Comparison of ENCODE assay signal across 8 cellular contexts in genomic region chr22:50185384-50186087, GRCh38. TPM values are rescaled to one million over a fixed set of nuclear protein-coding genes. Genes with fewer than 3 reads are reported as not detected.
DNase-seq lines count a peak whose midpoint lies in the region; ATAC-seq and TF ChIP-seq lines count a peak whose summit lies in the region.

TRABD (plus strand) TSS chr22:50185913; CDS start chr22:50193061, 7,148 bp downstream.

- H3K4me1 Mint-ChIP-seq in activated CD4-positive, alpha-beta memory T cell treated with anti-CD3 and anti-CD28 coated beads for 36 hours (ENCODE audit: low read depth): peaks cover 28% of the 10 kb centered on the region

- H3K4me3 Mint-ChIP-seq in activated CD4-positive, alpha-beta memory T cell treated with anti-CD3 and anti-CD28 coated beads for 36 hours: peak within 1 kb of the TSS; percentile 88

- no peaks in the 10 kb centered on the region for H3K27me3 ChIP-seq in liver (ENCODE audit: control insufficient read depth in 4 of 4, insufficient read depth in 4 of 4, low read length in 3 of 4)

- H3K36me3 ChIP-seq in ES-I3 (ENCODE audit: insufficient read depth, low read length) (no peaks in the 10 kb centered on the region; the same call in 1 of the 2 replicates), liver (ENCODE audit: control insufficient read depth in 4 of 4, insufficient read depth in 3 of 4, low read depth in 1 of 4, low read length in 3 of 4) (peaks cover 0 to 3% (median 0%) of the 10 kb centered on the region in 4 donors)

- H3K4me1 ChIP-seq in ES-I3 (ENCODE audit: insufficient read depth, low read length) (peaks cover 13% of the 10 kb centered on the region; the same call in 1 of the 2 replicates), liver (ENCODE audit: control insufficient read depth in 4 of 4, insufficient read depth in 4 of 4, low read length in 3 of 4) (peaks cover 22 to 44% (median 30%) of the 10 kb centered on the region in 4 donors)

- DNase-seq in NCI-H748 treated with DMSO at 0.1 percent for 48 hours (lab: John Stamatoyannopoulos, UW) (peak; percentile 64), dermis microvascular lymphatic vessel endothelial cell (ENCODE audit: low read depth in 2 of 2) (peak; percentile 65 to 91)
- peak; percentile 93 for DNase-seq in activated CD4-positive, alpha-beta memory T cell treated with anti-CD3 and anti-CD28 coated beads for 36 hours
- peak; percentile 85 for DNase-seq in stimulated activated CD4-positive, alpha-beta T cell treated with anti-CD3 and anti-CD28 coated beads, Interleukin-2, amount 100 ng/mL, for 4 hours (ENCODE audit: low read depth)

- peak within 1 kb of the TSS; percentile 61 to 92 (median 69) for H3K4me3 ChIP-seq in liver (ENCODE audit: low read depth in 1 of 3, low read length in 3 of 3)

- H3K9me3 ChIP-seq in ES-I3 (ENCODE audit: control insufficient read depth, insufficient read depth, low read length) (no peaks in the 10 kb centered on the region), liver (ENCODE audit: control insufficient read depth in 4 of 4, low read length in 3 of 4) (no peaks in the 10 kb centered on the region)

- H3K27ac ChIP-seq in liver (ENCODE audit: low read depth in 1 of 2, low read length in 2 of 2): peak within 1 kb of the TSS; percentile 28 to 48

- peak within 1 kb of the TSS; percentile 89 for H3K27ac Mint-ChIP-seq in activated CD4-positive, alpha-beta memory T cell treated with anti-CD3 and anti-CD28 coated beads for 36 hours

- peaks cover 3% of the 10 kb centered on the region for H3K36me3 Mint-ChIP-seq in activated CD4-positive, alpha-beta memory T cell treated with anti-CD3 and anti-CD28 coated beads for 36 hours

- CTCF ChIA-PET in activated CD4-positive, alpha-beta memory T cell treated with anti-CD3 and anti-CD28 coated beads for 36 hours (lab: Charles Lee): interaction anchor here (0.6 kb wide), 1 partner anchor 147 kb away, joined by 4 read pairs; no protein-coding TSS in a partner anchor

- H3K9ac ChIP-seq in ES-I3 (ENCODE audit: low read depth, low read length) (peak within 1 kb of the TSS; percentile 77), liver (ENCODE audit: low read depth in 1 of 2, low read length in 2 of 2) (peak within 1 kb of the TSS in 1 of 2 donors; percentile 88)

- intact Hi-C loops in activated CD4-positive, alpha-beta memory T cell treated with anti-CD3 and anti-CD28 coated beads for 36 hours (cut with micrococcal nuclease): loop anchor here (1.0 to 2.0 kb wide), 2 partner anchors 15 kb away; partner anchors contain the start of gene PANX2

- no peak for TF ChIP-seq CTCF in liver (IDR thresholded peaks at IDR 0.05; ENCODE audit: low read depth, low read length, missing input control)

- TF ChIP-seq RAD21 in liver (IDR thresholded peaks at IDR 0.05): no peak

- no peaks in the 10 kb centered on the region for H3K9me3 Mint-ChIP-seq in activated CD4-positive, alpha-beta memory T cell treated with anti-CD3 and anti-CD28 coated beads for 36 hours

- WGBS in liver: 1% methylated on average over 88 of the region's 90 CpGs

- POLR2A ChIA-PET in activated CD4-positive, alpha-beta memory T cell treated with anti-CD3 and anti-CD28 coated beads for 36 hours (lab: Charles Lee): no interaction called here

- no peaks in the 10 kb centered on the region for H3K27me3 Mint-ChIP-seq in activated CD4-positive, alpha-beta memory T cell treated with anti-CD3 and anti-CD28 coated beads for 36 hours

- peak; percentile 32 for ATAC-seq in HG02973 (IDR thresholded peaks at IDR 0.05; ENCODE audit: unreplicated experiment)
- no peak for ATAC-seq in GM21526 (IDR thresholded peaks at IDR 0.05; ENCODE audit: low FRiP score, unreplicated experiment)

TF ChIP-seq in liver, 16 proteins besides CTCF, POLR2A, EP300 and RAD21:
- TF ChIP-seq FOXA1 (IDR thresholded peaks at IDR 0.05) (no peak), YY1 (IDR thresholded peaks at IDR 0.05) (no peak), GABPA (IDR thresholded peaks at IDR 0.05 in 1 of 2, conservative IDR thresholded peaks at IDR 0.05 in 1 of 2) (no peak), SP1 (IDR thresholded peaks at IDR 0.05) (no peak), ATF3 (IDR thresholded peaks at IDR 0.05) (no peak), NR2F2 (IDR thresholded peaks at IDR 0.05) (no peak), EGR1 (IDR thresholded peaks at IDR 0.05; ENCODE audit: low read depth in 2 of 2) (no peak), MAX (IDR thresholded peaks at IDR 0.05) (no peak), ZBTB33 (IDR thresholded peaks at IDR 0.05) (no peak), REST (IDR thresholded peaks at IDR 0.05) (no peak), RXRA (IDR thresholded peaks at IDR 0.05) (no peak), FOXA2 (IDR thresholded peaks at IDR 0.05) (no peak), TAF1 (conservative IDR thresholded peaks at IDR 0.05) (no peak), HNF4G (IDR thresholded peaks at IDR 0.05) (no peak), HNF4A (conservative IDR thresholded peaks at IDR 0.05) (no peak), JUND (IDR thresholded peaks at IDR 0.05) (no peak)
TF ChIP-seq in liver: peak in this region for 0.

RNA-seq across cellular contexts. Expression of gene TRABD, which starts in this region (rescaled TPM):
- total RNA-seq in activated CD4-positive, alpha-beta memory T cell treated with anti-CD3 and anti-CD28 coated beads for 36 hours: 10 to 100 TPM; 88.6 to 89.2 TPM
- 16.2 and 20.0 TPM in 2 replicates for total RNA-seq in dermis microvascular lymphatic vessel endothelial cell
- total RNA-seq in liver: 10 to 100 TPM; 10.5 to 18.3 TPM
- 10 to 100 TPM; 14.4 to 29.7 TPM for polyA plus RNA-seq in liver
